Comparison of ENCODE assay signal across 8 cellular contexts in the genomic region with DNA sequence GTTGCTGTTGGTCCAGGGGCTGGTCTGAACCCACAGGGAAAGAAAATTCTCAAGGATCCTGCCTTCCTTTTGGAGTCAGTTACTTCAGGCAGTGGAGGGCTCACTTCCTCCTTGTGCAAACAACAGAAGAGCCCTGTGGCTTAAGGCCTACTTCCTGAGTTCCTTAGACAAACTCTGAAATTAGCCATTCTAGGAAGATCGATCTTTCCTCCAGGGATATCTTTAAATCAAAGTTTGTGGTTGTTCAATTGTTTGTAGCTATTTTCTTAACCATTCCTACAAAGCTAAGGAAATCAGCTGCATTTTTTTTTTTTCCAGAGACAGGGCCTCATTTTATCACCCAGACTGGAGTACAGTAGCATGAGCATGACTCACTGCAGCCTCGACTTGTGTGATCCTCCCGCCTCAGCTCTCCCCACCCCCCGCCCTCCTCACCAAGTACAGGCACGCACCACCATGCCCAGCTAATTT.
DNase-seq lines count a peak whose midpoint lies in the region; ATAC-seq and TF ChIP-seq lines count a peak whose summit lies in the region.

No MANE protein-coding gene starts in this region.

- no peak overlapping the region for H2AFZ ChIP-seq in H9 (ENCODE audit: low read length)

- no peak overlapping the region for H2BK20ac ChIP-seq in H9 (ENCODE audit: low read depth, low read length, poor library complexity, severe bottlenecking)

- H3K36me3 Mint-ChIP-seq in H9 (ENCODE audit: insufficient read depth in 1 of 3, low read depth in 3 of 3) (no peaks in the 10 kb centered on the region), glutamatergic neuron (ENCODE audit: unreplicated experiment) (no peaks in the 10 kb centered on the region)

- H3K4me1 ChIP-seq in H9 (ENCODE audit: insufficient read depth, low read length) (peaks cover 3% of the 10 kb centered on the region; the same call in 1 of the 2 replicates), Panc1 (ENCODE audit: control insufficient read depth, insufficient read depth, low read length) (peaks cover 19% of the 10 kb centered on the region), muscle layer of duodenum (ENCODE audit: control insufficient read depth in 1 of 2, insufficient read depth in 2 of 2, low read length in 2 of 2) (peaks cover 9 to 27% of the 10 kb centered on the region in 2 donors)

- no peak overlapping the region for H3K4me2 ChIP-seq in H9 (ENCODE audit: insufficient read depth, insufficient read length, low read length)

- peak overlapping the region in 2 of 3 experiments; percentile 62 to 80; a peak in 4 of 7 replicates for H3K27ac Mint-ChIP-seq in H9
- no peak overlapping the region for H3K27ac Mint-ChIP-seq in glutamatergic neuron (ENCODE audit: unreplicated experiment)

- no peak overlapping the region for H4K5ac ChIP-seq in H9 (ENCODE audit: insufficient read length, low read depth, low read length)

- H2BK15ac ChIP-seq in H9 (ENCODE audit: low read depth, low read length) = no peak overlapping the region

- H3K56ac ChIP-seq in H9 (ENCODE audit: insufficient read length, low read depth, low read length) = no peak overlapping the region

- DNase-seq in H9 = no peak
- peak; percentile 18 for DNase-seq in Panc1 (ENCODE audit: low read depth, low spot score)
- DNase-seq in coronary artery (ENCODE audit: low spot score) = no peak
- DNase-seq in glutamatergic neuron = no peak

- no peak overlapping the region for H3K4me3 ChIP-seq in Panc1 (ENCODE audit: low read depth in 2 of 2, low read length in 2 of 2)
- no peak overlapping the region for H3K4me3 ChIP-seq in coronary artery
- H3K4me3 ChIP-seq in muscle layer of duodenum (ENCODE audit: low read depth in 1 of 2, low read length in 2 of 2) = no peak overlapping the region

- in situ Hi-C loops in Panc1 (cut with HindIII; ENCODE audit: low pct_unique_long_range_greater_than_20kb, low sequenced_read_pairs) = no loop called here

- no peaks in the 10 kb centered on the region for H3K23me2 ChIP-seq in H9 (ENCODE audit: insufficient read length, low read depth, low read length, poor library complexity, severe bottlenecking)

- H3K27me3 ChIP-seq in H9 (ENCODE audit: insufficient read depth, low read length) (no peaks in the 10 kb centered on the region), Panc1 (ENCODE audit: control insufficient read depth, insufficient read depth, low read length) (no peaks in the 10 kb centered on the region), muscle layer of duodenum (ENCODE audit: low read depth, low read length) (no peaks in the 10 kb centered on the region)

- H3K27ac ChIP-seq in H9 (ENCODE audit: insufficient read length, low read depth, low read length) (no peak overlapping the region), Panc1 (ENCODE audit: low read length) (peak overlapping the region; percentile 67), coronary artery (peak overlapping the region; percentile 30 to 60), muscle layer of duodenum (ENCODE audit: low read length) (peak overlapping the region; percentile 84)

- intact Hi-C loops in Panc1 (cut with micrococcal nuclease; ENCODE audit: unreplicated experiment) = no loop called here

- H3K9me3 ChIP-seq in H9 (ENCODE audit: control insufficient read depth, low read depth, low read length) (no peaks in the 10 kb centered on the region), Panc1 (ENCODE audit: control insufficient read depth, insufficient read depth, low read depth, low read length) (no peaks in the 10 kb centered on the region), muscle layer of duodenum (ENCODE audit: control insufficient read depth in 1 of 2, low read length in 2 of 2) (no peaks in the 10 kb centered on the region)

- H2AK5ac ChIP-seq in H9 (ENCODE audit: insufficient read length, low read length) = no peak overlapping the region

- H3K4ac ChIP-seq in H9 (ENCODE audit: low read depth, low read length) = no peak overlapping the region

- H3K9me3 Mint-ChIP-seq in H9 (no peaks in the 10 kb centered on the region), glutamatergic neuron (ENCODE audit: unreplicated experiment) (peaks cover under 1% of the 10 kb centered on the region)

- CTCF ChIA-PET in Panc1 (lab: Charles Lee) = interaction anchor here (0.5 to 0.7 kb wide), 2 partner anchors 26 to 842 kb away, joined by 6 to 7 read pairs; no protein-coding TSS in a partner anchor

- no peak overlapping the region for H2BK5ac ChIP-seq in H9 (ENCODE audit: insufficient read length, low read length)

- H3K27me3 Mint-ChIP-seq in H9 (ENCODE audit: low read depth) (no peaks in the 10 kb centered on the region), glutamatergic neuron (ENCODE audit: unreplicated experiment) (peaks cover 2% of the 10 kb centered on the region)

- POLR2A ChIA-PET in Panc1 (lab: Charles Lee) = interaction anchor here (0.6 to 0.7 kb wide), 2 partner anchors 14 to 36 kb away, joined by 5 to 12 read pairs; no protein-coding TSS in a partner anchor

- H3K14ac ChIP-seq in H9 (ENCODE audit: insufficient read depth, low read length) = no peak overlapping the region

- no peak overlapping the region for H3K18ac ChIP-seq in H9 (ENCODE audit: insufficient read length, low read depth, low read length)

- no peak for TF ChIP-seq CTCF in H9 (conservative IDR thresholded peaks at IDR 0.05)
- TF ChIP-seq CTCF in Panc1 (IDR thresholded peaks at IDR 0.05) = no peak
- no peak for TF ChIP-seq CTCF in coronary artery (IDR thresholded peaks at IDR 0.05)
- no peak for TF ChIP-seq CTCF in glutamatergic neuron (IDR thresholded peaks at IDR 0.05; ENCODE audit: partially characterized antibody, unreplicated experiment)

- no peak overlapping the region for H3K9ac ChIP-seq in H9 (ENCODE audit: extremely low read depth, insufficient read length, low read length)

- H3K4me1 Mint-ChIP-seq in H9 (peaks cover 9 to 14% of the 10 kb centered on the region in 2 experiments), glutamatergic neuron (ENCODE audit: low read depth, unreplicated experiment) (peaks cover 14% of the 10 kb centered on the region)

- no peaks in the 10 kb centered on the region for H3K79me1 ChIP-seq in H9 (ENCODE audit: insufficient read depth, low read depth, low read length, poor library complexity, severe bottlenecking)

- H4K91ac ChIP-seq in H9 (ENCODE audit: insufficient read length, low read depth, low read length) = no peak overlapping the region

- no peaks in the 10 kb centered on the region for H3K79me2 ChIP-seq in H9 (ENCODE audit: insufficient read depth, low read length)

- H3K4me3 Mint-ChIP-seq in H9 (no peak overlapping the region), glutamatergic neuron (ENCODE audit: unreplicated experiment) (no peak overlapping the region)

- no peak overlapping the region for H4K8ac ChIP-seq in H9 (replicated peaks; ENCODE audit: insufficient read length, low read depth, low read length)

- H3K23ac ChIP-seq in H9 (ENCODE audit: insufficient read length, low read depth, low read length) = no peak overlapping the region

- no peak overlapping the region for H3T11ph ChIP-seq in H9 (ENCODE audit: low read length)

- ATAC-seq in Panc1 (peak; percentile 79), GM21737 (IDR thresholded peaks at IDR 0.05; ENCODE audit: unreplicated experiment) (no peak), GM19395 (IDR thresholded peaks at IDR 0.05; ENCODE audit: unreplicated experiment) (no peak), HG02623 (IDR thresholded peaks at IDR 0.05; ENCODE audit: unreplicated experiment) (no peak)

- no peak overlapping the region for H2BK12ac ChIP-seq in H9 (ENCODE audit: insufficient read length, low read depth, low read length)

- H4K20me1 ChIP-seq in H9 (ENCODE audit: control insufficient read depth, insufficient read depth, insufficient read length) = no peaks in the 10 kb centered on the region

- no CpG with 5 or more reads among the region's 5 CpGs for WGBS in H9 (ENCODE audit: extremely low coverage, insufficient read length, low lambda C conversion rate)

- no TSS peak for BruUV-seq in Panc1 (replicated peaks; lab: Mats Ljungman, UMichigan)

- no peak overlapping the region for H2BK120ac ChIP-seq in H9 (ENCODE audit: low read depth, low read length, poor library complexity, severe bottlenecking)

- H3K36me3 ChIP-seq in Panc1 (ENCODE audit: control insufficient read depth, insufficient read depth, low read length) (no peaks in the 10 kb centered on the region), muscle layer of duodenum (ENCODE audit: control insufficient read depth in 1 of 2, insufficient read depth in 2 of 2, low read length in 2 of 2) (no peaks in the 10 kb centered on the region)
